In the genomic region with DNA sequence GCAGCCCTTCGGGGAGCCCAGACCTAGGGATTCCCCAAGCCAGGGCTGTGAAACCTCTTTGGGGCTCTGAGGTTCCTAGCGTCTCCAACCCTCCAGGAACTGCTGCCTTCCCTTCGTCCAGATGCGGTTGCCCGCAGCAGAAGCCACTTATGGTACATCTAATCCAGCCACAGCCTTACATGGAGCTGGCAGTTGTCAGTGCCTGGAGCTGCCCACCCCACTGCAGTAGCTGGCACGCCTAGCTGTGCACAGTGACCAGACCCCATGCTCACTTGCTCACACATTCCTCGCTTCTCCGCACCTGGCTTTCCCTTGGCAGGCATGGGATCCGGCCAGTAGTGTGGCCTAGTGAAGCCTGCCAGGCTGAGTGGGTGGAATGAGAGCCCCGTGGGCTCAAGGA, we compare ENCODE assay signal across 23 cellular contexts.
DNase-seq lines count a peak whose midpoint lies in the region; ATAC-seq, FAIRE-seq and TF ChIP-seq lines count a peak whose summit lies in the region.
"Had no signal": no experiment of that assay in that cellular context is flagged by ENCODE, and none has a peak within 500 bp of the region (broad histone marks: within the 10 kb centered on the region; RNA-seq: fewer than 3 reads in every experiment).

No MANE protein-coding gene starts in this region.

- no peak for TF ChIP-seq CTCF in HepG2 (CRISPR knock-in tag; IDR thresholded peaks at IDR 0.05)
- TF ChIP-seq CTCF in right lobe of liver (IDR thresholded peaks at IDR 0.05) = no peak
- no peak for TF ChIP-seq CTCF in upper lobe of left lung (IDR thresholded peaks at IDR 0.05)
- TF ChIP-seq CTCF in MCF 10A (IDR thresholded peaks at IDR 0.05; ENCODE audit: unreplicated experiment) = no peak

- no peak for DNase-seq in HepG2 (ENCODE audit: low spot score)
- no peak for DNase-seq in right lobe of liver
- peak; percentile 64 for DNase-seq in posterior vena cava (ENCODE audit: low spot score)
- DNase-seq in upper lobe of left lung = peak in 1 of 2 donors; percentile 8
- no peak for DNase-seq in MCF 10A (ENCODE audit: unreplicated experiment)
- DNase-seq in stimulated activated CD4-positive, alpha-beta T cell treated with anti-CD3 and anti-CD28 coated beads, Interleukin-2, amount 100 ng/mL, for 24 hours = no peak
- DNase-seq: Caco-2; CD4-positive, CD25-positive, alpha-beta regulatory T cell; CD8-positive, alpha-beta T cell; DMS153; DMS79; EL; GDM1; HCEC 1CT had no signal

- H3K27ac ChIP-seq in HepG2 (ENCODE audit: extremely low read length, insufficient read depth, low read length) (no peak overlapping the region), right lobe of liver (no peak overlapping the region), upper lobe of left lung (no peak overlapping the region)
- H3K27ac ChIP-seq: 22Rv1, BLaER1, C4-2B had no signal

- no peaks in the 10 kb centered on the region for H3K36me3 Mint-ChIP-seq in MCF 10A (ENCODE audit: insufficient read depth, unreplicated experiment)
- H3K36me3 Mint-ChIP-seq: CD4-positive, CD25-positive, alpha-beta regulatory T cell; CD8-positive, alpha-beta T cell had no signal

- no peak for TF ChIP-seq RAD21 in HepG2 (CRISPR knock-in tag; IDR thresholded peaks at IDR 0.05)

- H2AFZ ChIP-seq in HepG2 (ENCODE audit: low read length) = no peak overlapping the region
- H2AFZ ChIP-seq: GM23338 had no signal

- H3K9me3 Mint-ChIP-seq in MCF 10A (ENCODE audit: unreplicated experiment) = no peaks in the 10 kb centered on the region
- H3K9me3 Mint-ChIP-seq: CD8-positive, alpha-beta T cell had no signal

- no peaks in the 10 kb centered on the region for H3K27me3 Mint-ChIP-seq in MCF 10A (ENCODE audit: insufficient read depth, unreplicated experiment)
- H3K27me3 Mint-ChIP-seq: B cell; CD4-positive, CD25-positive, alpha-beta regulatory T cell had no signal

- TF ChIP-seq POLR2A in HepG2 (IDR thresholded peaks at IDR 0.05; ENCODE audit: insufficient read depth in 1 of 2, low read depth in 2 of 2, low read length in 2 of 2) = no peak
- TF ChIP-seq POLR2A in right lobe of liver (IDR thresholded peaks at IDR 0.05) = no peak
- TF ChIP-seq POLR2A in upper lobe of left lung (IDR thresholded peaks at IDR 0.05) = no peak

- H3K9me3 ChIP-seq in HepG2 (ENCODE audit: low read length) = no peaks in the 10 kb centered on the region
- no peaks in the 10 kb centered on the region for H3K9me3 ChIP-seq in right lobe of liver
- peaks cover 0 to 2% (median 0%) of the 10 kb centered on the region in 4 donors for H3K9me3 ChIP-seq in upper lobe of left lung
- H3K9me3 ChIP-seq: BLaER1, Caco-2 had no signal

- H3K4me2 ChIP-seq in HepG2 (ENCODE audit: low read depth, low read length) = no peak overlapping the region
- H3K4me2 ChIP-seq: BLaER1, GM23338 had no signal

- no peak overlapping the region for H3K4me3 Mint-ChIP-seq in MCF 10A (ENCODE audit: unreplicated experiment)
- H3K4me3 Mint-ChIP-seq: B cell; CD4-positive, CD25-positive, alpha-beta regulatory T cell; CD8-positive, alpha-beta T cell; GM23338 had no signal

- TF ChIP-seq EP300 in HepG2 (IDR thresholded peaks at IDR 0.05; ENCODE audit: low read depth in 2 of 2, low read length in 2 of 2) (no peak), HepG2 (CRISPR knock-in tag; IDR thresholded peaks at IDR 0.05; ENCODE audit: borderline replicate concordance) (no peak), upper lobe of left lung (IDR thresholded peaks at IDR 0.05) (no peak)

- H3K9ac ChIP-seq in HepG2 (ENCODE audit: insufficient read depth, low read depth, low read length) = no peak overlapping the region
- H3K9ac ChIP-seq: BLaER1 had no signal

- no peak overlapping the region for H3K27ac Mint-ChIP-seq in MCF 10A (ENCODE audit: low read depth, unreplicated experiment)
- H3K27ac Mint-ChIP-seq: B cell; CD4-positive, CD25-positive, alpha-beta regulatory T cell; CD8-positive, alpha-beta T cell; GM23338 had no signal

- no peaks in the 10 kb centered on the region for H3K79me2 ChIP-seq in HepG2 (ENCODE audit: insufficient read depth, low read length)

- no peaks in the 10 kb centered on the region for H4K20me1 ChIP-seq in HepG2 (ENCODE audit: insufficient read depth, low read length)
- H4K20me1 ChIP-seq: BLaER1 had no signal

- in situ Hi-C loops in HepG2 (cut with HindIII; ENCODE audit: extremely low pct_ligation_motif_present, low pct_unique_long_range_greater_than_20kb) = no loop called here

- POLR2A ChIA-PET in HepG2 (lab: Yijun Ruan, JAX) (no interaction called here), MCF 10A (lab: Yijun Ruan, JAX) (no interaction called here)

- no peak for FAIRE-seq in HepG2 (lab: Jason Lieb, UNC)
- FAIRE-seq: GM12878, GM18507, H54 had no signal

- H3K36me3 ChIP-seq in HepG2 (replicated peaks in 1 of 2; ENCODE audit: control insufficient read depth in 1 of 2, insufficient read depth in 2 of 2, low read length in 2 of 2) (no peaks in the 10 kb centered on the region), right lobe of liver (no peaks in the 10 kb centered on the region), upper lobe of left lung (no peaks in the 10 kb centered on the region)
- H3K36me3 ChIP-seq: BLaER1 had no signal

- no peaks in the 10 kb centered on the region for H3K4me1 Mint-ChIP-seq in MCF 10A (ENCODE audit: insufficient read depth, unreplicated experiment)
- H3K4me1 Mint-ChIP-seq: B cell; CD4-positive, CD25-positive, alpha-beta regulatory T cell; GM23338 had no signal

- H3K4me1 ChIP-seq in HepG2 (ENCODE audit: insufficient read depth, low read length) (no peaks in the 10 kb centered on the region), right lobe of liver (no peaks in the 10 kb centered on the region), upper lobe of left lung (no peaks in the 10 kb centered on the region)
- H3K4me1 ChIP-seq: BLaER1, Caco-2 had no signal

- ATAC-seq in HepG2 = peak; percentile 32; the same call in 1 of the 3 replicates
- no peak for ATAC-seq in right lobe of liver
- ATAC-seq in upper lobe of left lung (ENCODE audit: low FRiP score in 2 of 2) = peak; percentile 12 to 22
- no peak for ATAC-seq in HG03520 (IDR thresholded peaks at IDR 0.05; ENCODE audit: unreplicated experiment)
- ATAC-seq: CD8-positive, alpha-beta T cell; GM12878; GM23338 had no signal

- H3K27me3 ChIP-seq in HepG2 (ENCODE audit: control insufficient read depth in 1 of 2, insufficient read depth in 2 of 2, low read length in 2 of 2) = no peaks in the 10 kb centered on the region
- H3K27me3 ChIP-seq in right lobe of liver = no peaks in the 10 kb centered on the region
- H3K27me3 ChIP-seq in upper lobe of left lung = no peaks in the 10 kb centered on the region
- H3K27me3 ChIP-seq: BLaER1 had no signal

- WGBS in HepG2 (ENCODE audit: low lambda C conversion rate) = 39% methylated on average over 8 of the region's 10 CpGs
- WGBS in right lobe of liver (ENCODE audit: insufficient coverage, low coverage, low lambda C conversion rate, missing lambda C conversion rate) = 68% methylated on average over 7 of the region's 10 CpGs
- 89 to 93% methylated on average over 9 to 10 of the region's 10 CpGs for whole genome bisulfite sequencing in upper lobe of left lung, 2 donors

- CTCF ChIA-PET in HepG2 (lab: Yijun Ruan, JAX; ENCODE audit: low intra/inter-chr PET ratio, low total read pairs) = no interaction called here
- CTCF ChIA-PET in MCF 10A (lab: Yijun Ruan, JAX) = no interaction called here

- H3K4me3 ChIP-seq in HepG2 (replicated peaks in 1 of 3; ENCODE audit: insufficient read depth in 1 of 3, low read depth in 2 of 3, low read length in 3 of 3) (no peak overlapping the region), right lobe of liver (no peak overlapping the region), upper lobe of left lung (no peak overlapping the region)
- H3K4me3 ChIP-seq: BLaER1, GM12878, GM23338 had no signal

- intact Hi-C loops in HepG2 (cut with micrococcal nuclease; ENCODE audit: unreplicated experiment) = no loop called here
- intact Hi-C loops in right lobe of liver (cut with DNase I) = no loop called here
- intact Hi-C loops in posterior vena cava (cut with DNase I) = no loop called here
- intact Hi-C loops in MCF 10A (cut with micrococcal nuclease) = no loop called here

- BruUV-seq in HepG2 (replicated peaks; lab: Mats Ljungman, UMichigan) (no TSS peak), MCF 10A (replicated peaks; lab: Mats Ljungman, UMichigan) (no TSS peak)

TF ChIP-seq in HepG2, 621 proteins besides CTCF, POLR2A, EP300 and RAD21 (continues in another document):
- no peak for TF ChIP-seq CENPX (CRISPR knock-in tag; IDR thresholded peaks at IDR 0.05)
- no peak for TF ChIP-seq CREB3 (CRISPR knock-in tag; IDR thresholded peaks at IDR 0.05)
- TF ChIP-seq FOXP1 (IDR thresholded peaks at IDR 0.05) = no peak
- no peak for TF ChIP-seq FOXP1 (CRISPR knock-in tag; IDR thresholded peaks at IDR 0.05)
- TF ChIP-seq REXO4 (CRISPR knock-in tag; IDR thresholded peaks at IDR 0.05; ENCODE audit: borderline replicate concordance) = no peak
- no peak for TF ChIP-seq MBD4 (IDR thresholded peaks at IDR 0.05; ENCODE audit: borderline replicate concordance, low read length)
- TF ChIP-seq, protein P1, sequence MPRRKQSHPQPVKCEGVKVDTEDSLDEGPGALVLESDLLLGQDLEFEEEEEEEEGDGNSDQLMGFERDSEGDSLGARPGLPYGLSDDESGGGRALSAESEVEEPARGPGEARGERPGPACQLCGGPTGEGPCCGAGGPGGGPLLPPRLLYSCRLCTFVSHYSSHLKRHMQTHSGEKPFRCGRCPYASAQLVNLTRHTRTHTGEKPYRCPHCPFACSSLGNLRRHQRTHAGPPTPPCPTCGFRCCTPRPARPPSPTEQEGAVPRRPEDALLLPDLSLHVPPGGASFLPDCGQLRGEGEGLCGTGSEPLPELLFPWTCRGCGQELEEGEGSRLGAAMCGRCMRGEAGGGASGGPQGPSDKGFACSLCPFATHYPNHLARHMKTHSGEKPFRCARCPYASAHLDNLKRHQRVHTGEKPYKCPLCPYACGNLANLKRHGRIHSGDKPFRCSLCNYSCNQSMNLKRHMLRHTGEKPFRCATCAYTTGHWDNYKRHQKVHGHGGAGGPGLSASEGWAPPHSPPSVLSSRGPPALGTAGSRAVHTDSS (CRISPR knock-in tag; conservative IDR thresholded peaks at IDR 0.05) = no peak
- no peak for TF ChIP-seq ZNF253 (CRISPR knock-in tag; IDR thresholded peaks at IDR 0.05; ENCODE audit: borderline replicate concordance)
- no peak for TF ChIP-seq MIER3 (CRISPR knock-in tag; IDR thresholded peaks at IDR 0.05; ENCODE audit: borderline replicate concordance)
- TF ChIP-seq RFX5 (IDR thresholded peaks at IDR 0.05; ENCODE audit: low read depth, low read length) = no peak

Comparison
In these comparisons a context has a peak if more than half of its experiments do, and no peak if none do; other contexts are left out.
1. ATAC-seq: peak in HepG2 (single experiment) and upper lobe of left lung (2 of 2); none in right lobe of liver (0 of 4) and HG03520 (single experiment).